In genomic region chr6:16836186-16836981, GRCh38 we compare ENCODE assay signal across 8 cellular contexts.
DNase-seq lines count a peak whose midpoint lies in the region; ATAC-seq, FAIRE-seq and TF ChIP-seq lines count a peak whose summit lies in the region.
"Had no signal": no experiment of that assay in that cellular context is flagged by ENCODE, and none has a peak within 500 bp of the region (broad histone marks: within the 10 kb centered on the region; RNA-seq: fewer than 3 reads in every experiment).

No MANE protein-coding gene starts in this region.

- ATAC-seq in GM18861 (IDR thresholded peaks at IDR 0.05; ENCODE audit: unreplicated experiment) (peak; percentile 80), HG02571 (IDR thresholded peaks at IDR 0.05; ENCODE audit: unreplicated experiment) (peak; percentile 77)

- H3F3A ChIP-seq in SK-N-SH (replicated peaks; ENCODE audit: insufficient read depth) = no peaks in the 10 kb centered on the region

- TF ChIP-seq RAD21 in SK-N-SH (IDR thresholded peaks at IDR 0.05; ENCODE audit: low read length) = no peak

- H3K27me3 ChIP-seq in SK-N-SH (ENCODE audit: insufficient read depth) (no peaks in the 10 kb centered on the region), small intestine (ENCODE audit: control insufficient read depth in 2 of 2, insufficient read depth in 2 of 2, low read length in 2 of 2) (no peaks in the 10 kb centered on the region)

- H3K9me3 ChIP-seq in SK-N-SH (no peaks in the 10 kb centered on the region), small intestine (ENCODE audit: control insufficient read depth, low read depth) (no peaks in the 10 kb centered on the region)

- H3K4me3 ChIP-seq in SK-N-SH (ENCODE audit: low read depth in 2 of 2, low read length in 1 of 2) (no peak overlapping the region), small intestine (ENCODE audit: low read depth in 1 of 2, low read length in 2 of 2) (no peak overlapping the region)

- H3K9me2 ChIP-seq in SK-N-SH = no peaks in the 10 kb centered on the region

- DNase-seq in SK-N-SH = no peak
- DNase-seq in immature natural killer cell = peak in 1 of 3 donors; percentile 17
- no peak for DNase-seq in pons (ENCODE audit: low spot score)
- DNase-seq in small intestine = no peak
- no peak for DNase-seq in 8988T

- no peak for TF ChIP-seq EP300 in SK-N-SH (IDR thresholded peaks at IDR 0.05; ENCODE audit: borderline replicate concordance in 1 of 2, low read depth in 1 of 2, low read length in 1 of 2)

- peaks cover 2 to 3% (median 3%) of the 10 kb centered on the region in 3 donors for H3K27me3 Mint-ChIP-seq in immature natural killer cell (ENCODE audit: low read depth in 3 of 3)

- TF ChIP-seq CTCF in SK-N-SH (IDR thresholded peaks at IDR 0.05) = no peak

- H4K20me1 ChIP-seq in SK-N-SH (ENCODE audit: insufficient read depth) = no peaks in the 10 kb centered on the region

- peak overlapping the region; percentile 48; the same call in 1 of the 2 replicates for H2AFZ ChIP-seq in SK-N-SH (ENCODE audit: low read depth)

- no peak overlapping the region for H3K9ac ChIP-seq in SK-N-SH

- H3K27ac ChIP-seq in SK-N-SH (ENCODE audit: low read depth in 2 of 2, low read length in 1 of 2) (no peak overlapping the region), small intestine (ENCODE audit: low read depth in 1 of 2, low read length in 1 of 2) (peak overlapping the region in 1 of 2 donors; percentile 15)

- H3K4me1 Mint-ChIP-seq in immature natural killer cell = peaks cover 24 to 29% of the 10 kb centered on the region in 2 donors

- peak overlapping the region; percentile 56 to 89 (median 71) for H3K4me3 Mint-ChIP-seq in immature natural killer cell

- H3K4me2 ChIP-seq in SK-N-SH = no peak overlapping the region

- POLR2A ChIA-PET in SK-N-SH (lab: Yijun Ruan, JAX) = no interaction called here

- no peaks in the 10 kb centered on the region for H3K36me3 ChIP-seq in SK-N-SH (replicated peaks in 1 of 2; ENCODE audit: control insufficient read depth in 1 of 2, insufficient read depth in 2 of 2, low read length in 1 of 2)
- no peaks in the 10 kb centered on the region for H3K36me3 ChIP-seq in small intestine (ENCODE audit: control insufficient read depth in 2 of 2, insufficient read depth in 2 of 2, low read length in 2 of 2)

- CTCF ChIA-PET in SK-N-SH (lab: Yijun Ruan, JAX) = interaction anchor here (1.5 kb wide), 1 partner anchor 73 kb away, joined by 5 read pairs; no protein-coding TSS in a partner anchor

- H3K4me1 ChIP-seq in SK-N-SH (ENCODE audit: control insufficient read depth in 1 of 2, insufficient read depth in 2 of 2, low read depth in 1 of 2, low read length in 1 of 2) (peaks cover 3 to 6% of the 10 kb centered on the region in 2 experiments; a peak in 2 of 4 replicates), small intestine (ENCODE audit: control insufficient read depth in 2 of 2, insufficient read depth in 1 of 2, low read depth in 1 of 2, low read length in 1 of 2) (peaks cover 0 to 4% of the 10 kb centered on the region in 2 donors)

- no peaks in the 10 kb centered on the region for H3K36me3 Mint-ChIP-seq in immature natural killer cell

- no peaks in the 10 kb centered on the region for H3K79me2 ChIP-seq in SK-N-SH (ENCODE audit: insufficient read depth)

- WGBS in SK-N-SH (ENCODE audit: low lambda C conversion rate) = 93% methylated on average over 8 of the region's 8 CpGs
- 49 to 83% (median 72%) methylated on average over 8 of the region's 8 CpGs for WGBS in small intestine, 3 donors

- H3K9me3 Mint-ChIP-seq in immature natural killer cell = peaks cover 0 to under 1% (median 0%) of the 10 kb centered on the region in 6 donors

- no peak for FAIRE-seq in small intestine (lab: Jason Lieb, UNC)
- FAIRE-seq: islet of Langerhans had no signal

- peak overlapping the region in 5 of 6 donors; percentile 13 to 64 (median 60) for H3K27ac Mint-ChIP-seq in immature natural killer cell

TF ChIP-seq in SK-N-SH, 30 proteins besides CTCF, POLR2A, EP300 and RAD21:
- no peak for TF ChIP-seq MXI1 (IDR thresholded peaks at IDR 0.05; ENCODE audit: low read depth, low read length)
